Comparison of ENCODE assay signal across 8 cellular contexts in the genomic region with DNA sequence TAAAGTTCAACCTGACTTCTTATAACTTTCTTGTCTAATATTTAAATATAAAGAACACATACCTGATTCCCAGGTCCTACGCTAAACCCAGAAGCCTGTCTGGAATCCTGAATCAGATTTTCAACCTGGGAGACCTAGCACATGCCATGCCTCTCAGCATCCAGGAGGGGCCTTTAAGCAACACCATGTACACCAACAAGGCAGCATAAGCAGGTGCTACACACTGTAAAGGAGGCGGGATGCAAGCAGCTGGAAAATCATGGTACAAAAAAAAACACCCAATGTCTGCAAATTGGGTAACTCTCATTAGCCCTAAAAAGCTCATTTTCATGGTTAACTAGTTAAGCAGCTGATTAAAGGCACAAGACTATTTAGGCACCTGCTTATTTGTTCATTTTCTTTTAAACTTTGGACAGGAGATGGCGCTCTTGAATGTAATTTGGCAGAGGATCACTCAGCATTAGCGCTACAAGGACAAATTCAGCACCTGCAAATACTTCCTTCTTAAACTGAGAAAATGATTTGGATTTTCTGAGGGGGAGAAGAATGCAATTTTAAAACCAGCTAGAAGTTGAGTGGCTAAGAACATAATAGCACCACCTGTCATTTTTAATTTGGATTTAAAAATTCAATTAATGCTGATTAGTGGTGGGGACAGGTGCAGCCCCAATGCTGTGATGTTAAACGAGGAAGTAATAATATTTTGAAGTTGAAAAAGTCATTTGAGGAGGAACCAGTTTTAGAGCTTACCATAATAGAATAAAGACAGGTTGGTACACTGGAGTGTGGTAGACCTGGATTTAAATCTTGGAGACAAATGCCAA.
DNase-seq lines count a peak whose midpoint lies in the region; ATAC-seq, FAIRE-seq and TF ChIP-seq lines count a peak whose summit lies in the region.

No MANE protein-coding gene starts in this region.

- dilution Hi-C loops in keratinocyte (cut with MboI; ENCODE audit: extremely low pct_ligation_motif_present, low sequenced_read_pairs) = loop anchor here (25.0 kb wide), 2 partner anchors 190 to 465 kb away; partner anchors contain the start of gene SPON1

- H3K4me3 ChIP-seq in adrenal gland (no peak overlapping the region), keratinocyte (ENCODE audit: control insufficient read depth in 2 of 3, extremely low read depth in 1 of 3, insufficient read depth in 2 of 3, low read depth in 1 of 3, low read length in 3 of 3) (no peak overlapping the region)

- peak; percentile 75 for FAIRE-seq in keratinocyte (lab: Jason Lieb, UNC)
- no peak for FAIRE-seq in RCC 7860 (lab: Jason Lieb, UNC)

- intact Hi-C loops in adrenal gland (cut with DNase I) = loop anchor here (5.0 kb wide), 1 partner anchor 475 kb away; no protein-coding TSS in a partner anchor

- no peaks in the 10 kb centered on the region for H4K20me1 ChIP-seq in keratinocyte (ENCODE audit: control insufficient read depth, extremely low read depth, insufficient read depth, low read length)

- H3K36me3 ChIP-seq in adrenal gland (replicated peaks in 1 of 2) (no peaks in the 10 kb centered on the region), keratinocyte (ENCODE audit: control insufficient read depth in 2 of 2, extremely low read depth in 1 of 2, insufficient read depth in 2 of 2, low read length in 2 of 2) (no peaks in the 10 kb centered on the region)

- H3K79me2 ChIP-seq in keratinocyte (ENCODE audit: control insufficient read depth, insufficient read depth, low read length) = no peaks in the 10 kb centered on the region

- ATAC-seq in HG03280 (IDR thresholded peaks at IDR 0.05; ENCODE audit: unreplicated experiment) = peak; percentile 61
- ATAC-seq in HG03521 (IDR thresholded peaks at IDR 0.05; ENCODE audit: unreplicated experiment) = no peak

- 22 to 31% (median 23%) methylated on average over 5 of the region's 5 CpGs for WGBS in adrenal gland, 4 donors

- peak; percentile 37 to 56 (median 47) for TF ChIP-seq CTCF in adrenal gland (IDR thresholded peaks at IDR 0.05)
- peak; percentile 37 to 56 (median 39) for TF ChIP-seq CTCF in keratinocyte (optimal IDR thresholded peaks at IDR 0.05 in 1 of 3, IDR thresholded peaks at IDR 0.05 in 1 of 3, conservative IDR thresholded peaks at IDR 0.05 in 1 of 3; ENCODE audit: extremely low read depth in 1 of 3, insufficient read depth in 2 of 3, low read length in 3 of 3)

- no peak overlapping the region for H2AFZ ChIP-seq in keratinocyte (ENCODE audit: control insufficient read depth, low read length)

- H3K27me3 ChIP-seq in adrenal gland = no peaks in the 10 kb centered on the region
- H3K27me3 ChIP-seq in keratinocyte (ENCODE audit: control insufficient read depth, extremely low read depth, insufficient read depth, low read length) = peaks cover 7% of the 10 kb centered on the region

- H3K4me1 ChIP-seq in adrenal gland (replicated peaks in 1 of 2) = no peaks in the 10 kb centered on the region
- no peaks in the 10 kb centered on the region for H3K4me1 ChIP-seq in keratinocyte (ENCODE audit: control insufficient read depth, extremely low read depth, insufficient read depth, low read length)

- no peaks in the 10 kb centered on the region for H3K9me1 ChIP-seq in keratinocyte (ENCODE audit: control insufficient read depth, extremely low read depth, insufficient read depth, low read length)

- no peak overlapping the region for H3K27ac ChIP-seq in adrenal gland
- H3K27ac ChIP-seq in keratinocyte (ENCODE audit: control insufficient read depth, insufficient read depth, low read length) = no peak overlapping the region

- H3K9me3 ChIP-seq in adrenal gland (replicated peaks in 1 of 3) (no peaks in the 10 kb centered on the region), keratinocyte (ENCODE audit: control insufficient read depth, low read depth, low read length) (no peaks in the 10 kb centered on the region)

- H3K9ac ChIP-seq in keratinocyte (ENCODE audit: control insufficient read depth, extremely low read depth, insufficient read depth, low read length) = no peak overlapping the region

- no peak for TF ChIP-seq POLR2A in adrenal gland (IDR thresholded peaks at IDR 0.05)

- no peak overlapping the region for H3K4me2 ChIP-seq in keratinocyte (ENCODE audit: control insufficient read depth, extremely low read depth, insufficient read depth, low read depth, low read length)

- peak; percentile 41 for DNase-seq in AG20443 (ENCODE audit: low spot score)
- DNase-seq in GM04503 (ENCODE audit: low read depth) = peak; percentile 5
- peak; percentile 60 for DNase-seq in NCI-H446 treated with DMSO at 0.1 percent for 48 hours (lab: John Stamatoyannopoulos, UW)
- peak in 5 of 7 donors; percentile 13 to 23 (median 21) for DNase-seq in adrenal gland
- DNase-seq in keratinocyte (ENCODE audit: low read depth, low spot score) = peak; percentile 36
- DNase-seq in RCC 7860 (ENCODE audit: low spot score) = no peak
